In the genomic region with DNA sequence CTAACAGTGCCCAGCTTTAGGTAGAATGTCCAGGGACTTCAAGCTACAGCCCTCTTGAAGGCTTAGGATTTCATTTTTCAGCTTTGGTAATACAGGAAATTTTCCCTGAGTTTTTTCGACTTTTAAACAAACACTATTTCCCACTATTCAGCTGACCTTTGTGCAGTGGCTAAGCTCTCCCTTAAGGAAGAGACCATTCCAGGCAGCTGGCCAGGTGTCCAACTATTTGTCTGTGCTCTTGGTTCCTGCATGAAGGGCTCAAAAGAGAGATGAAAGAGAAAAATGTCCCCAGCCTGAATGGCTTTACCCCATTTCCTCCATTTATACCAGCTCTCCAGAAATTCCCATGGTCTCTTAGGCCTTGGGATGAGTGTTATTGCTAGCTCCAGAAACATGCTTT, we compare ENCODE assay signal across 23 cellular contexts.
A peak's percentile ranks its signal among the peaks of the same experiment; 100 is the strongest.
DNase-seq lines count a peak whose midpoint lies in the region; ATAC-seq and TF ChIP-seq lines count a peak whose summit lies in the region.
"Had no signal": no experiment of that assay in that cellular context is flagged by ENCODE, and none has a peak within 500 bp of the region (broad histone marks: within the 10 kb centered on the region; RNA-seq: fewer than 3 reads in every experiment).

No MANE protein-coding gene starts in this region.

- intact Hi-C loops in right lobe of liver (cut with DNase I), result no loop called here

- no peak for TF ChIP-seq CTCF in right lobe of liver (IDR thresholded peaks at IDR 0.05)

- no peak for TF ChIP-seq POLR2A in right lobe of liver (IDR thresholded peaks at IDR 0.05)
- no peak for TF ChIP-seq POLR2A in GM18505 (IDR thresholded peaks at IDR 0.05; ENCODE audit: borderline replicate concordance, extremely low read depth, insufficient read depth, insufficient read length)

- no peak for DNase-seq in left lobe of liver (ENCODE audit: low spot score)
- peak in 1 of 3 donors; percentile 59 for DNase-seq in right lobe of liver
- DNase-seq in renal cortical epithelial cell (ENCODE audit: low read depth), result peak; percentile 0
- no peak for DNase-seq in HT-29 (ENCODE audit: low spot score)
- DNase-seq: 8988T; ACHN; BE2C; C1 segment of cervical spinal cord; CD4-positive, alpha-beta memory T cell; CD4-positive, CD25-positive, alpha-beta regulatory T cell; CD8-positive, alpha-beta memory T cell; COR-L47; DMS 273 treated with DMSO at 0.1 percent for 48 hours; DMS153; DMS53; DMS79; DND-41; EL; GDM1 had no signal

- WGBS in right lobe of liver (ENCODE audit: insufficient coverage, low coverage, low lambda C conversion rate, missing lambda C conversion rate), result 27% methylated on average over 1 of the region's 1 CpG

- H3K4me1 ChIP-seq in right lobe of liver, result no peaks in the 10 kb centered on the region
- H3K4me1 ChIP-seq: BE2C, BLaER1 had no signal

- peak; percentile 56 for ATAC-seq in left lobe of liver
- ATAC-seq in right lobe of liver, result peak in 3 of 4 donors; percentile 49 to 87 (median 69)
- ATAC-seq in HG03108 (IDR thresholded peaks at IDR 0.05; ENCODE audit: unreplicated experiment), result no peak
- ATAC-seq in GM18505 (IDR thresholded peaks at IDR 0.05; ENCODE audit: unreplicated experiment), result no peak
- ATAC-seq: GM12878 had no signal

- no peak overlapping the region for H3K27ac ChIP-seq in right lobe of liver
- H3K27ac ChIP-seq: BLaER1 had no signal

- H3K27me3 ChIP-seq in right lobe of liver, result no peaks in the 10 kb centered on the region
- H3K27me3 ChIP-seq: BE2C had no signal

- H3K9me3 ChIP-seq in right lobe of liver, result no peaks in the 10 kb centered on the region
- H3K9me3 ChIP-seq: BE2C, BLaER1 had no signal

- H3K36me3 ChIP-seq in right lobe of liver, result no peaks in the 10 kb centered on the region
- H3K36me3 ChIP-seq: BE2C, BLaER1 had no signal

- H3K4me3 ChIP-seq in right lobe of liver, result no peak overlapping the region
- H3K4me3 ChIP-seq: BLaER1, GM12878 had no signal

Comparison
In these comparisons a context has a peak if more than half of its experiments do, and no peak if none do; other contexts are left out.
1. ATAC-seq: peak in left lobe of liver (single experiment) and right lobe of liver (3 of 4); none in HG03108 (single experiment) and GM18505 (single experiment).